Comparison of ENCODE assay signal across 29 cellular contexts in genomic region chr6:102766946-102767345, GRCh38.
A peak's percentile ranks its signal among the peaks of the same experiment; 100 is the strongest.
DNase-seq lines count a peak whose midpoint lies in the region; ATAC-seq and TF ChIP-seq lines count a peak whose summit lies in the region.
"Had no signal": no experiment of that assay in that cellular context is flagged by ENCODE, and none has a peak within 500 bp of the region (broad histone marks: within the 10 kb centered on the region; RNA-seq: fewer than 3 reads in every experiment).

No MANE protein-coding gene starts in this region.

- no TSS peak for BruUV-seq in PC-3 (replicated peaks; lab: Mats Ljungman, UMichigan)
- no TSS peak for BruUV-seq in mammary epithelial cell (replicated peaks; lab: Mats Ljungman, UMichigan)

- CTCF ChIA-PET in PC-3 (lab: Charles Lee): no interaction called here
- CTCF ChIA-PET in mammary epithelial cell (lab: Charles Lee; ENCODE audit: low non-redundant PET): no interaction called here

- H3K36me3 ChIP-seq in PC-3 (ENCODE audit: low read depth, low read length): no peaks in the 10 kb centered on the region
- no peaks in the 10 kb centered on the region for H3K36me3 ChIP-seq in mammary epithelial cell (ENCODE audit: insufficient read depth, low read length)
- H3K36me3 ChIP-seq in MM.1S (replicated peaks; ENCODE audit: insufficient read depth, low read length): no peaks in the 10 kb centered on the region
- H3K36me3 ChIP-seq in HAP-1 (replicated peaks): no peaks in the 10 kb centered on the region
- H3K36me3 ChIP-seq in WERI-Rb-1: no peaks in the 10 kb centered on the region
- H3K36me3 ChIP-seq: BLaER1, left ventricle myocardium inferior, MG63, upper lobe of right lung had no signal

- H3K79me2 ChIP-seq in PC-3 (ENCODE audit: low read length): no peaks in the 10 kb centered on the region
- no peaks in the 10 kb centered on the region for H3K79me2 ChIP-seq in mammary epithelial cell (ENCODE audit: insufficient read depth, low read length)
- no peaks in the 10 kb centered on the region for H3K79me2 ChIP-seq in MM.1S (ENCODE audit: low read length)

- intact Hi-C loops in PC-3 (cut with micrococcal nuclease): no loop called here
- intact Hi-C loops in mammary epithelial cell (cut with micrococcal nuclease): no loop called here

- peaks cover 6% of the 10 kb centered on the region; the same call in 1 of the 2 replicates for H3K4me1 ChIP-seq in PC-3 (ENCODE audit: insufficient read depth, low read length)
- H3K4me1 ChIP-seq in mammary epithelial cell (ENCODE audit: insufficient read depth, low read length): no peaks in the 10 kb centered on the region
- H3K4me1 ChIP-seq in MM.1S (ENCODE audit: low read length): no peaks in the 10 kb centered on the region
- peaks cover 5% of the 10 kb centered on the region for H3K4me1 ChIP-seq in HAP-1
- H3K4me1 ChIP-seq: BLaER1, Caco-2, left ventricle myocardium inferior, upper lobe of right lung had no signal

- H3K27ac ChIP-seq in PC-3 (ENCODE audit: low read length) (no peak overlapping the region), mammary epithelial cell (ENCODE audit: insufficient read depth, low read depth, low read length) (no peak overlapping the region), MM.1S (ENCODE audit: low read length) (no peak overlapping the region), WERI-Rb-1 (no peak overlapping the region)
- H3K27ac ChIP-seq: BLaER1, epithelial cell of prostate, HL-60, left ventricle myocardium inferior, upper lobe of right lung had no signal

- no peaks in the 10 kb centered on the region for H4K20me1 ChIP-seq in PC-3 (ENCODE audit: low read length)
- no peaks in the 10 kb centered on the region for H4K20me1 ChIP-seq in mammary epithelial cell (ENCODE audit: insufficient read depth, low read length)
- no peaks in the 10 kb centered on the region for H4K20me1 ChIP-seq in MM.1S (ENCODE audit: insufficient read depth, low read length)
- H4K20me1 ChIP-seq: BLaER1 had no signal

- peak; percentile 52 for DNase-seq in ELR (ENCODE audit: low read depth)
- peak; percentile 69 for DNase-seq in PC-3
- peak; percentile 2 for DNase-seq in mammary epithelial cell
- DNase-seq in hepatic stellate cell (ENCODE audit: low spot score): peak; percentile 4
- DNase-seq in MM.1S: no peak
- no peak for DNase-seq in HAP-1 (ENCODE audit: low spot score in 2 of 2)
- no peak for DNase-seq in WERI-Rb-1
- DNase-seq: activated CD4-positive, alpha-beta T cell treated with anti-CD3 and anti-CD28 coated beads, Interleukin-2, amount 50 U/mL, for 1 hour; activated CD8-positive, alpha-beta memory T cell treated with anti-CD3 and anti-CD28 coated beads, Interleukin-2, amount 10 ng/mL, durations not matched to agents 7 days and 5 days; activated naive CD4-positive, alpha-beta T cell treated with anti-CD3 and anti-CD28 coated beads for 36 hours; amygdala; Caco-2; DMS79; hypothalamus; left ventricle myocardium inferior; MG63; naive thymus-derived CD4-positive, alpha-beta T cell; NCI-H146; NCI-H524 treated with DMSO at 0.1 percent for 48 hours; occipital lobe; RPMI8226; small intestine; stimulated activated CD4-positive, alpha-beta T cell treated with anti-CD3 and anti-CD28 coated beads, Interleukin-2, amount 100 ng/mL, for 24 hours; substantia nigra; upper lobe of right lung had no signal

- H3K9me2 ChIP-seq in PC-3 (replicated peaks; ENCODE audit: low read length): no peaks in the 10 kb centered on the region
- H3K9me2 ChIP-seq in MM.1S (replicated peaks; ENCODE audit: insufficient read depth, low read length): no peaks in the 10 kb centered on the region

- H3K4me2 ChIP-seq in PC-3 (ENCODE audit: low read length) (no peak overlapping the region), mammary epithelial cell (ENCODE audit: insufficient read depth, low read depth, low read length) (no peak overlapping the region), MM.1S (ENCODE audit: low read depth, low read length) (no peak overlapping the region)
- H3K4me2 ChIP-seq: BLaER1 had no signal

- dilution Hi-C loops in mammary epithelial cell (cut with HindIII; ENCODE audit: low sequenced_read_pairs): no loop called here

- H3K4me3 ChIP-seq in PC-3 (ENCODE audit: low read length) (no peak overlapping the region), mammary epithelial cell (replicated peaks in 1 of 3; ENCODE audit: insufficient read depth in 1 of 3, low read depth in 2 of 3, low read length in 3 of 3) (no peak overlapping the region), MM.1S (ENCODE audit: low read length) (no peak overlapping the region), HAP-1 (no peak overlapping the region), WERI-Rb-1 (ENCODE audit: low read depth, low read length) (no peak overlapping the region)
- H3K4me3 ChIP-seq: BLaER1, left ventricle myocardium inferior, MG63, upper lobe of right lung had no signal

- H3K9me3 ChIP-seq in PC-3 (ENCODE audit: low read length): no peaks in the 10 kb centered on the region
- no peaks in the 10 kb centered on the region for H3K9me3 ChIP-seq in mammary epithelial cell (replicated peaks; ENCODE audit: insufficient read depth, low read length)
- no peaks in the 10 kb centered on the region for H3K9me3 ChIP-seq in MM.1S (replicated peaks; ENCODE audit: insufficient read depth, low read length)
- no peaks in the 10 kb centered on the region for H3K9me3 ChIP-seq in HAP-1
- no peaks in the 10 kb centered on the region for H3K9me3 ChIP-seq in WERI-Rb-1 (ENCODE audit: severe bottlenecking)
- H3K9me3 ChIP-seq: MG63, upper lobe of right lung had no signal

- POLR2A ChIA-PET in PC-3 (lab: Charles Lee; ENCODE audit: unreplicated experiment): no interaction called here

- TF ChIP-seq CTCF in PC-3 (conservative IDR thresholded peaks at IDR 0.05; ENCODE audit: low read depth, low read length) (no peak), mammary epithelial cell (conservative IDR thresholded peaks at IDR 0.05 in 1 of 2, IDR thresholded peaks at IDR 0.05 in 1 of 2; ENCODE audit: extremely low read depth in 1 of 2, insufficient read depth in 1 of 2, low read depth in 1 of 2, low read length in 2 of 2) (no peak), MM.1S (IDR thresholded peaks at IDR 0.05; ENCODE audit: low read length) (no peak), WERI-Rb-1 (IDR thresholded peaks at IDR 0.05; ENCODE audit: low read depth, low read length) (no peak)

- in situ Hi-C loops in mammary epithelial cell (cut with MboI; ENCODE audit: low sequenced_read_pairs in 2 of 2) (no loop called here), HAP-1 (cut with MboI; ENCODE audit: low sequenced_read_pairs) (no loop called here)

- H2AFZ ChIP-seq in PC-3 (ENCODE audit: low read length) (no peak overlapping the region), mammary epithelial cell (ENCODE audit: low read depth, low read length) (no peak overlapping the region), MM.1S (ENCODE audit: low read length) (no peak overlapping the region)

- no peak for TF ChIP-seq POLR2A in GM18505 (IDR thresholded peaks at IDR 0.05; ENCODE audit: borderline replicate concordance, extremely low read depth, insufficient read depth, insufficient read length)

- no peaks in the 10 kb centered on the region for H3K27me3 ChIP-seq in PC-3 (ENCODE audit: low read length)
- H3K27me3 ChIP-seq in mammary epithelial cell (ENCODE audit: insufficient read depth, low read length): no peaks in the 10 kb centered on the region
- no peaks in the 10 kb centered on the region for H3K27me3 ChIP-seq in MM.1S (replicated peaks; ENCODE audit: insufficient read depth, low read length)
- H3K27me3 ChIP-seq in HAP-1 (ENCODE audit: low read depth): no peaks in the 10 kb centered on the region
- H3K27me3 ChIP-seq in WERI-Rb-1 (ENCODE audit: insufficient read depth, low read depth, severe bottlenecking): no peaks in the 10 kb centered on the region
- H3K27me3 ChIP-seq: BLaER1, MG63, upper lobe of right lung had no signal

- 16% methylated on average over 2 of the region's 2 CpGs for WGBS in mammary epithelial cell (ENCODE audit: low coverage, missing lambda C conversion rate)

- ATAC-seq in PC-3 (peak; percentile 15; the same call in 1 of the 2 replicates), GM18505 (IDR thresholded peaks at IDR 0.05; ENCODE audit: unreplicated experiment) (no peak)
- ATAC-seq: activated CD8-positive, alpha-beta memory T cell treated with anti-CD3 and anti-CD28 coated beads, Interleukin-2, amount 10 ng/mL, durations not matched to agents 7 days and 5 days; naive thymus-derived CD4-positive, alpha-beta T cell; upper lobe of right lung had no signal

- H3F3A ChIP-seq in PC-3 (ENCODE audit: low read length, unreplicated experiment): no peaks in the 10 kb centered on the region
- H3F3A ChIP-seq in MM.1S (ENCODE audit: insufficient read depth, low read length): no peaks in the 10 kb centered on the region

- H3K9ac ChIP-seq in PC-3 (ENCODE audit: low read length) (no peak overlapping the region), mammary epithelial cell (ENCODE audit: insufficient read depth, low read length) (no peak overlapping the region), MM.1S (ENCODE audit: low read length) (no peak overlapping the region)
- H3K9ac ChIP-seq: BLaER1 had no signal

Comparison
In these comparisons a context has a peak if more than half of its experiments do, and no peak if none do; other contexts are left out.
1. DNase-seq: peak in ELR (single experiment), PC-3 (single experiment), mammary epithelial cell (single experiment) and hepatic stellate cell (single experiment); none in MM.1S (single experiment), HAP-1 (0 of 2) and WERI-Rb-1 (single experiment).